19 cellular contexts compared by ENCODE assay signal in the genomic region with DNA sequence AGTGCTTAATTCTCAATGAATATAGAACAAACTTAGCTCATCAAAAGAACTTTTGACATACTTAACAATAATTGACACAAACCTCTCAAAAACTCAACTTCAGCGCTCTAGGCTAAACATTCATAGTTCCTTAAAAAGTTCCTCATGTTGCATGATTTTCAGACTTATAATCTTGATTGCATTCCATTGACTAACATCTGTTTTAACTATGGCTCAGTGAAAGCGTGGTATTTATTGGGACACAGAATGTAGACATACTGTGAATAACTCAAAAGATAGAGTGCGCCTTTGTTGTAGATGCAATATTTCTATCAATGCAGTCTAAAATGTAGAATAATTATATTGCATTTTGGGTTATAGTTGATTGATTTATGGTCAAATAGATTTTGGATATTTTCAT.
DNase-seq lines count a peak whose midpoint lies in the region; TF ChIP-seq lines count a peak whose summit lies in the region.
"Had no signal": no experiment of that assay in that cellular context is flagged by ENCODE, and none has a peak within 500 bp of the region (broad histone marks: within the 10 kb centered on the region; RNA-seq: fewer than 3 reads in every experiment).

No MANE protein-coding gene starts in this region.

- H3K27me3 Mint-ChIP-seq in endothelial cell (ENCODE audit: unreplicated experiment): no peaks in the 10 kb centered on the region
- H3K27me3 Mint-ChIP-seq: CD4-positive, alpha-beta memory T cell; CD4-positive, CD25-positive, alpha-beta regulatory T cell; CD8-positive, alpha-beta memory T cell had no signal

- TF ChIP-seq CTCF in AG10803 (conservative IDR thresholded peaks at IDR 0.05; ENCODE audit: low read length) (no peak), endothelial cell (IDR thresholded peaks at IDR 0.05; ENCODE audit: unreplicated experiment) (no peak)

- H3K9ac ChIP-seq in adipocyte (ENCODE audit: low read length): no peak overlapping the region
- H3K9ac ChIP-seq: BLaER1 had no signal

- DNase-seq in AG10803 (ENCODE audit: low read depth) (peak; percentile 35), adipocyte (ENCODE audit: low read depth) (peak; percentile 76), fibroblast of gingiva (ENCODE audit: low read depth) (peak; percentile 17), kidney tubule cell (ENCODE audit: low spot score) (no peak), endothelial cell (ENCODE audit: low spot score) (no peak), NCI-H2171 treated with DMSO at 0.1 percent for 48 hours (lab: John Stamatoyannopoulos, UW) (no peak)
- DNase-seq: BE2C; C1 segment of cervical spinal cord; CD4-positive, alpha-beta memory T cell; CD4-positive, CD25-positive, alpha-beta regulatory T cell; CD8-positive, alpha-beta memory T cell; COR-L47; DMS79 treated with DMSO at 0.1 percent for 48 hours; EL; GDM1 had no signal

- H3K4me1 ChIP-seq in adipocyte (ENCODE audit: control insufficient read depth, insufficient read depth, low read length): no peaks in the 10 kb centered on the region
- H3K4me1 ChIP-seq: A549, BE2C, BLaER1 had no signal

- no peaks in the 10 kb centered on the region for H3K9me3 ChIP-seq in adipocyte (ENCODE audit: control insufficient read depth, low read length)
- H3K9me3 ChIP-seq: A549, BE2C, BLaER1 had no signal

- H3K36me3 Mint-ChIP-seq in endothelial cell (ENCODE audit: low read depth, unreplicated experiment): no peaks in the 10 kb centered on the region
- H3K36me3 Mint-ChIP-seq: CD14-positive monocyte; CD4-positive, alpha-beta memory T cell; CD4-positive, CD25-positive, alpha-beta regulatory T cell; CD8-positive, alpha-beta memory T cell had no signal

- no peaks in the 10 kb centered on the region for H3K9me3 Mint-ChIP-seq in endothelial cell (ENCODE audit: unreplicated experiment)

- no peak overlapping the region for H3K4me3 Mint-ChIP-seq in endothelial cell (ENCODE audit: unreplicated experiment)
- H3K4me3 Mint-ChIP-seq: CD14-positive monocyte; CD4-positive, alpha-beta memory T cell; CD4-positive, CD25-positive, alpha-beta regulatory T cell; CD8-positive, alpha-beta memory T cell had no signal

- no peaks in the 10 kb centered on the region for H3K4me1 Mint-ChIP-seq in endothelial cell (ENCODE audit: unreplicated experiment)
- H3K4me1 Mint-ChIP-seq: CD14-positive monocyte; CD4-positive, alpha-beta memory T cell; CD4-positive, CD25-positive, alpha-beta regulatory T cell; CD8-positive, alpha-beta memory T cell had no signal

- no peak overlapping the region for H3K4me3 ChIP-seq in AG10803 (ENCODE audit: low read length)
- no peak overlapping the region for H3K4me3 ChIP-seq in adipocyte (ENCODE audit: low read length)
- H3K4me3 ChIP-seq: A549, BLaER1, GM12878 had no signal

- no peak overlapping the region for H3K27ac Mint-ChIP-seq in endothelial cell (ENCODE audit: unreplicated experiment)
- H3K27ac Mint-ChIP-seq: CD14-positive monocyte; CD4-positive, alpha-beta memory T cell; CD4-positive, CD25-positive, alpha-beta regulatory T cell; CD8-positive, alpha-beta memory T cell had no signal

- H3K36me3 ChIP-seq in adipocyte (ENCODE audit: control insufficient read depth, insufficient read depth, low read length, severe bottlenecking): no peaks in the 10 kb centered on the region
- H3K36me3 ChIP-seq: BE2C, BLaER1 had no signal

- no peaks in the 10 kb centered on the region for H3K27me3 ChIP-seq in adipocyte (replicated peaks; ENCODE audit: control insufficient read depth, insufficient read depth, low read length)
- H3K27me3 ChIP-seq: BE2C, BLaER1 had no signal

Comparison
In these comparisons a context has a peak if more than half of its experiments do, and no peak if none do; other contexts are left out.
1. DNase-seq: peak in AG10803 (single experiment), adipocyte (single experiment) and fibroblast of gingiva (single experiment); none in kidney tubule cell (single experiment), endothelial cell (single experiment) and NCI-H2171 treated with DMSO at 0.1 percent for 48 hours (single experiment).